17 cellular contexts compared by ENCODE assay signal in genomic region chr20:50709574-50709973, GRCh38. TPM values are rescaled to one million over a fixed set of nuclear protein-coding genes. Genes with fewer than 3 reads are reported as not detected.
DNase-seq lines count a peak whose midpoint lies in the region; ATAC-seq and TF ChIP-seq lines count a peak whose summit lies in the region.
"Had no signal": no experiment of that assay in that cellular context is flagged by ENCODE, and none has a peak within 500 bp of the region (broad histone marks: within the 10 kb centered on the region; RNA-seq: fewer than 3 reads in every experiment).

No MANE protein-coding gene starts in this region.

- no peak for TF ChIP-seq CTCF in AG04450 (IDR thresholded peaks at IDR 0.05; ENCODE audit: low read depth, low read length)
- no peak for TF ChIP-seq CTCF in HL-60 (IDR thresholded peaks at IDR 0.05; ENCODE audit: insufficient read depth, low read length)
- TF ChIP-seq CTCF in VCaP (conservative IDR thresholded peaks at IDR 0.05), result no peak

- DNase-seq in AG04450 (ENCODE audit: low read depth, low spot score) (no peak), HL-60 (ENCODE audit: low read depth in 1 of 2, low spot score in 1 of 2) (no peak), posterior vena cava (ENCODE audit: low spot score) (peak; percentile 12), UCSD-AML1 (lab: John Stamatoyannopoulos, UW; ENCODE audit: unreplicated experiment) (no peak), T-cell (no peak)
- DNase-seq: BE2C; CD4-positive, alpha-beta T cell; DMS153; DMS79; GDM1; HCEC 1CT had no signal

- H3K27ac ChIP-seq in AG04450 (ENCODE audit: low read depth, low read length) (peak overlapping the region; percentile 39), HL-60 (replicated peaks) (peak overlapping the region; percentile 75; the same call in 1 of the 2 replicates), VCaP (peak overlapping the region; percentile 88)
- H3K27ac ChIP-seq: C4-2B had no signal

- no peaks in the 10 kb centered on the region for H3K36me3 Mint-ChIP-seq in T-cell
- H3K36me3 Mint-ChIP-seq: IgD-negative memory B cell had no signal

- no peaks in the 10 kb centered on the region for H3K9me3 ChIP-seq in AG04450 (ENCODE audit: control insufficient read depth, insufficient read depth, low read length)
- H3K9me3 ChIP-seq: BE2C had no signal

- POLR2A ChIA-PET in AG04450 (lab: Yijun Ruan, JAX) (no interaction called here), T-cell (lab: Charles Lee) (interaction anchor here in 1 of 2 donors (0.6 kb wide), 1 partner anchor 590 kb away, joined by 7 read pairs; no protein-coding TSS in a partner anchor)

- H3K4me3 Mint-ChIP-seq in T-cell, result no peak overlapping the region
- H3K4me3 Mint-ChIP-seq: CD4-positive, alpha-beta T cell; GM23338; IgD-negative memory B cell had no signal

- peaks cover 29 to 30% of the 10 kb centered on the region in 2 donors for H3K27me3 Mint-ChIP-seq in T-cell

- no peak for ATAC-seq in T-cell (replicated peaks in 1 of 4)
- ATAC-seq: GM23338 had no signal

- H3K9me3 Mint-ChIP-seq in T-cell, result no peaks in the 10 kb centered on the region
- H3K9me3 Mint-ChIP-seq: CD4-positive, alpha-beta T cell; GM23338; IgD-negative memory B cell had no signal

- H3K4me3 ChIP-seq in AG04450 (ENCODE audit: low read depth, low read length) (no peak overlapping the region), HL-60 (replicated peaks; ENCODE audit: insufficient read depth, low read length) (no peak overlapping the region)
- H3K4me3 ChIP-seq: GM23338 had no signal

- H3K27me3 ChIP-seq in AG04450 (ENCODE audit: control insufficient read depth, insufficient read depth, low read length), result no peaks in the 10 kb centered on the region
- no peaks in the 10 kb centered on the region for H3K27me3 ChIP-seq in HL-60 (ENCODE audit: insufficient read depth, poor library complexity, severe bottlenecking)
- H3K27me3 ChIP-seq: BE2C had no signal

- H3K27ac Mint-ChIP-seq in T-cell, result no peak overlapping the region
- H3K27ac Mint-ChIP-seq: CD4-positive, alpha-beta T cell; GM23338; IgD-negative memory B cell had no signal

- no peaks in the 10 kb centered on the region for H3K4me1 Mint-ChIP-seq in T-cell

- intact Hi-C loops in posterior vena cava (cut with DNase I), result no loop called here

- CTCF ChIA-PET in AG04450 (lab: Charles Lee) (no interaction called here), T-cell (lab: Charles Lee) (no interaction called here)

RNA-seq across cellular contexts. Expression of gene RIPOR3, which starts 18.2 kb away (rescaled TPM):
- polyA plus RNA-seq in AG04450 (2011; rRNA removed), result 11.5 and 15.2 TPM in 2 replicates
- polyA minus RNA-seq in AG04450 (2011; rRNA and poly(A)+ RNA removed), result 10.5 and 15.1 TPM in 2 replicates
- total RNA-seq in posterior vena cava (10 to 100 TPM; 10.6 to 11.2 TPM), T-cell (under 1 TPM; 0.25 to 0.88 (median 0.42) TPM)
- total RNA-seq: A172; CD4-positive, alpha-beta T cell; HT1080 had no signal

RNA-seq across cellular contexts. Expression of gene PARD6B, which starts 21.8 kb away (rescaled TPM):
- polyA plus RNA-seq in AG04450 (2011; rRNA removed), result 0.61 and 0.71 TPM in 2 replicates
- polyA minus RNA-seq in AG04450 (2011; rRNA and poly(A)+ RNA removed), result 1.7 TPM in 2 replicates
- total RNA-seq in posterior vena cava (1 to 10 TPM; 1.0 to 1.4 TPM), T-cell (10 to 100 TPM in 2 of 5 donors, 1 to 10 TPM in 3; 5.9 to 12.4 (median 9.4) TPM)

Comparison
In these comparisons a context has a peak if more than half of its experiments do, and no peak if none do; other contexts are left out.
1. RNA of gene RIPOR3, which starts 18.2 kb away (total RNA-seq): 10.6 to 11.2 TPM in posterior vena cava; 0.25 to 0.88 TPM in T-cell; every median in the first group is over 4 times any median in the second.
2. Peak in every context shown above with its lines, with median percentiles within 50 percentile points of each other: H3K27ac ChIP-seq.